In the genomic region with DNA sequence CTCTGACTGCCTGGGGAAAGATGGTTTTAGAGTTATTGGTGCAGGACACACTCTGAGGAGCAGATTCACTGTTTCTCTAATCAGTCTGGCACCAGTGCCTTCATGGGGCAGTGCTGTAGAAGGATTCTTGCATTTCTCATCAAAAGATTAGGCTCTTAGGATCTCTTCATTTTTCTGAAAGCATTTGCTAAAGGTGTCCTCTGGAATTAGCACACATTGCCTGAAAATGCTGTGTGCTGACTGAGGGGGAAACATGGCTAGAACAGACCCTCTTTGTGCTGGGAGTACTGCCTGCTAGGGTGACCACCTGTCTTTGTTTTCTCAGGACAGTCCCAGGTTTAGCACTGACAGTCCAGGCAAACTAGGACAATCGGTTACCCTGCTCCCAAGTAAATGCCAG, we compare ENCODE assay signal across 26 cellular contexts.
"Had no signal": no experiment of that assay in that cellular context is flagged by ENCODE, and none has a peak within 500 bp of the region (broad histone marks: within the 10 kb centered on the region; RNA-seq: fewer than 3 reads in every experiment).

No MANE protein-coding gene starts in this region.

- H3K27me3 ChIP-seq: body of pancreas, colonic mucosa, dorsolateral prefrontal cortex, esophagus muscularis mucosa, gastrocnemius medialis, stomach, suprapubic skin, upper lobe of left lung had no signal

- ATAC-seq: activated T-cell treated with anti-CD3 and anti-CD28 coated beads, Interleukin-2, amount 50 U/mL, for 72 hours; body of pancreas; effector memory CD8-positive, alpha-beta T cell; gastrocnemius medialis; left colon; naive thymus-derived CD4-positive, alpha-beta T cell; right cardiac atrium; T-helper 17 cell had no signal

- H3K4me3 Mint-ChIP-seq: activated CD4-positive, alpha-beta memory T cell treated with anti-CD3 and anti-CD28 coated beads for 36 hours; activated T-cell treated with anti-CD3 and anti-CD28 coated beads, Interleukin-2, amount 50 U/mL, for 72 hours; central memory CD8-positive, alpha-beta T cell; effector memory CD8-positive, alpha-beta T cell; naive thymus-derived CD4-positive, alpha-beta T cell; T-helper 17 cell had no signal

- H3K4me1 ChIP-seq: body of pancreas, colonic mucosa, gastrocnemius medialis, prostate gland, upper lobe of left lung had no signal

- H3K36me3 ChIP-seq: colonic mucosa, esophagus muscularis mucosa, gastrocnemius medialis, prostate gland, stomach, suprapubic skin, upper lobe of left lung had no signal

- DNase-seq: activated CD4-positive, alpha-beta memory T cell treated with anti-CD3 and anti-CD28 coated beads for 36 hours; activated CD4-positive, alpha-beta T cell treated with anti-CD3 and anti-CD28 coated beads for 48 hours; activated gamma-delta T cell; activated naive CD4-positive, alpha-beta T cell treated with anti-CD3 and anti-CD28 coated beads, Interleukin-2, amount 50 U/mL, for 16 hours; activated T-cell treated with anti-CD3 and anti-CD28 coated beads, Interleukin-2, amount 50 U/mL, for 72 hours; anterior cingulate cortex; body of pancreas; colonic mucosa; effector memory CD8-positive, alpha-beta T cell; gastrocnemius medialis; head of caudate nucleus; islet precursor cell; left colon; mesendoderm; naive thymus-derived CD4-positive, alpha-beta T cell; right cardiac atrium; stimulated activated CD4-positive, alpha-beta T cell treated with anti-CD3 and anti-CD28 coated beads, Interleukin-12 subunit alpha, Interleukin-12 subunit beta, amount 100 ng/mL, for 4 hours; stimulated activated CD4-positive, alpha-beta T cell treated with anti-CD3 and anti-CD28 coated beads, Interleukin-4, amount 100 ng/mL, for 4 hours; stomach; T-helper 17 cell; upper lobe of left lung had no signal

- H3K27ac ChIP-seq: body of pancreas, colonic mucosa, esophagus muscularis mucosa, gastrocnemius medialis, prostate gland, stomach, suprapubic skin, upper lobe of left lung had no signal

- H3K27me3 Mint-ChIP-seq: activated CD4-positive, alpha-beta memory T cell treated with anti-CD3 and anti-CD28 coated beads for 36 hours; central memory CD8-positive, alpha-beta T cell; effector memory CD8-positive, alpha-beta T cell; naive thymus-derived CD4-positive, alpha-beta T cell; T-helper 17 cell had no signal

- H3K9me3 ChIP-seq: body of pancreas, colonic mucosa, esophagus muscularis mucosa, gastrocnemius medialis, prostate gland, suprapubic skin, upper lobe of left lung had no signal

- H3K4me3 ChIP-seq: body of pancreas, colonic mucosa, dorsolateral prefrontal cortex, esophagus muscularis mucosa, gastrocnemius medialis, prostate gland, stomach, suprapubic skin, upper lobe of left lung had no signal

- H3K27ac Mint-ChIP-seq: activated CD4-positive, alpha-beta memory T cell treated with anti-CD3 and anti-CD28 coated beads for 36 hours; activated T-cell treated with anti-CD3 and anti-CD28 coated beads, Interleukin-2, amount 50 U/mL, for 72 hours; naive thymus-derived CD4-positive, alpha-beta T cell; T-helper 17 cell had no signal
